ENCODE assay signal across 1 cellular context in the genomic region with DNA sequence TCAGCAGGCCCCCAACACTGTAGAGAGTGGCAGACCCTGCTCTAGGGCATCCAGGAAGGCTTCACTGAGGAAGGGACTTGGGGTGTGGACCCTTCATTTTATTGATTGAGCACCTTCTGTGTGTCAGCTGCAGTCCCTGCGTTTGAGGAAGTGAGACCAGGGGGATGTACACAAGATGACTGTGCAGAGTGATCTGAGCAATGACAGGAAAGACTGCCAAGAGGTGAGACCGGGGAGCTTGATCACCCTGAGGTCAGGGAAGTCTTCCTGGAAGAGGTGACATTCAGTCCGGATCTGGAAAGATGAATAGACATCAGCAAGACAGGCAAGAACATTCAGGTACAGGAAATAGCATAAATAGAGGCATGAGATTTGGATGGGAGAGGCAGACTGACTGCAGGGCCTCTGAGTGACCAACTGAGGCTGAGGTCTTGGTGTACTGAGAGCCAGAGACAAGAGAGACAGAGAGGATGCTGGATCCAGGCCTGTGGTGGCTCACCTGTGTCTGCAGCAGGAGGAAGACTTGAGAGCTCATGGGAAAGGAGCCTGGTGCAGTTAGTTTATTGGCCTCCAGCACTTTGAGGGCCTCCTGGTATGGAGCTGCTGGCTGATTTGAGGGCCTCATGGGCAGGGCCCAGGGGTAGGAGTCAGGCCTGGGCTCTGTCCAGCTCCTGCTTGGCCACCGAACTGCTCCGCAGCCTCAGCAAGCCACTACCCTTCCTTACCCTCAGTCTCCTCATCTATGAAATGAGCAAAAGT.
TF ChIP-seq lines count a peak whose summit lies in the region.

No MANE protein-coding gene starts in this region.

TF ChIP-seq in K562, 482 proteins besides CTCF, POLR2A, EP300 and RAD21 (continued from another document):
- peak in 1 of 2 experiments; percentile 62; a peak in 1 of 4 replicates for TF ChIP-seq RCOR1 (IDR thresholded peaks at IDR 0.05; ENCODE audit: borderline replicate concordance in 1 of 2, low read depth in 2 of 2, low read length in 2 of 2)
- TF ChIP-seq FOXA3 (CRISPR knock-in tag; conservative IDR thresholded peaks at IDR 0.05 in 1 of 2, IDR thresholded peaks at IDR 0.05 in 1 of 2): peak in 1 of 2 experiments; percentile 64; a peak in 1 of 4 replicates
- TF ChIP-seq ZNF699 (CRISPR knock-in tag; IDR thresholded peaks at IDR 0.05; ENCODE audit: insufficient replicate concordance): no peak
- TF ChIP-seq MEIS2 (IDR thresholded peaks at IDR 0.05; ENCODE audit: partially characterized antibody): peak; percentile 74
- TF ChIP-seq, protein P1, sequence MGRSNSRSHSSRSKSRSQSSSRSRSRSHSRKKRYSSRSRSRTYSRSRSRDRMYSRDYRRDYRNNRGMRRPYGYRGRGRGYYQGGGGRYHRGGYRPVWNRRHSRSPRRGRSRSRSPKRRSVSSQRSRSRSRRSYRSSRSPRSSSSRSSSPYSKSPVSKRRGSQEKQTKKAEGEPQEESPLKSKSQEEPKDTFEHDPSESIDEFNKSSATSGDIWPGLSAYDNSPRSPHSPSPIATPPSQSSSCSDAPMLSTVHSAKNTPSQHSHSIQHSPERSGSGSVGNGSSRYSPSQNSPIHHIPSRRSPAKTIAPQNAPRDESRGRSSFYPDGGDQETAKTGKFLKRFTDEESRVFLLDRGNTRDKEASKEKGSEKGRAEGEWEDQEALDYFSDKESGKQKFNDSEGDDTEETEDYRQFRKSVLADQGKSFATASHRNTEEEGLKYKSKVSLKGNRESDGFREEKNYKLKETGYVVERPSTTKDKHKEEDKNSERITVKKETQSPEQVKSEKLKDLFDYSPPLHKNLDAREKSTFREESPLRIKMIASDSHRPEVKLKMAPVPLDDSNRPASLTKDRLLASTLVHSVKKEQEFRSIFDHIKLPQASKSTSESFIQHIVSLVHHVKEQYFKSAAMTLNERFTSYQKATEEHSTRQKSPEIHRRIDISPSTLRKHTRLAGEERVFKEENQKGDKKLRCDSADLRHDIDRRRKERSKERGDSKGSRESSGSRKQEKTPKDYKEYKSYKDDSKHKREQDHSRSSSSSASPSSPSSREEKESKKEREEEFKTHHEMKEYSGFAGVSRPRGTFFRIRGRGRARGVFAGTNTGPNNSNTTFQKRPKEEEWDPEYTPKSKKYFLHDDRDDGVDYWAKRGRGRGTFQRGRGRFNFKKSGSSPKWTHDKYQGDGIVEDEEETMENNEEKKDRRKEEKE (IDR thresholded peaks at IDR 0.05; ENCODE audit: borderline replicate concordance in 1 of 2, control insufficient read depth in 1 of 2, low read depth in 2 of 2, low read length in 1 of 2): no peak
- TF ChIP-seq ZNF436 (CRISPR knock-in tag; IDR thresholded peaks at IDR 0.05): peak; percentile 82
- TF ChIP-seq MAFK (IDR thresholded peaks at IDR 0.05; ENCODE audit: low read length): peak; percentile 38
- no peak for TF ChIP-seq POU5F1 (IDR thresholded peaks at IDR 0.05; ENCODE audit: borderline replicate concordance, low read depth, low read length, partially characterized antibody)
- peak in 1 of 2 experiments; percentile 56; a peak in 1 of 4 replicates for TF ChIP-seq ETV6 (IDR thresholded peaks at IDR 0.05; ENCODE audit: borderline replicate concordance in 1 of 2, low read depth in 2 of 2, low read length in 1 of 2)
- no peak for TF ChIP-seq ETV6 (CRISPR knock-in tag; IDR thresholded peaks at IDR 0.05; ENCODE audit: borderline replicate concordance)
- TF ChIP-seq ARID1B (IDR thresholded peaks at IDR 0.05): 0 out of 2 replicates have a peak, but pooled peaks have one; percentile 29
- peak; percentile 56 for TF ChIP-seq RBM25 (IDR thresholded peaks at IDR 0.05; ENCODE audit: low read depth, low read length, severe bottlenecking)
- peak; percentile 25; the same call in 1 of the 2 replicates for TF ChIP-seq ELF1 (tag; IDR thresholded peaks at IDR 0.05)
- TF ChIP-seq DPF2 (IDR thresholded peaks at IDR 0.05): 0 out of 2 replicates have a peak, but pooled peaks have one; percentile 41
- TF ChIP-seq MAFG (tag; conservative IDR thresholded peaks at IDR 0.05): peak; percentile 28
- TF ChIP-seq CTBP1 (IDR thresholded peaks at IDR 0.05; ENCODE audit: borderline replicate concordance): peak; percentile 61
- TF ChIP-seq, protein P2, sequence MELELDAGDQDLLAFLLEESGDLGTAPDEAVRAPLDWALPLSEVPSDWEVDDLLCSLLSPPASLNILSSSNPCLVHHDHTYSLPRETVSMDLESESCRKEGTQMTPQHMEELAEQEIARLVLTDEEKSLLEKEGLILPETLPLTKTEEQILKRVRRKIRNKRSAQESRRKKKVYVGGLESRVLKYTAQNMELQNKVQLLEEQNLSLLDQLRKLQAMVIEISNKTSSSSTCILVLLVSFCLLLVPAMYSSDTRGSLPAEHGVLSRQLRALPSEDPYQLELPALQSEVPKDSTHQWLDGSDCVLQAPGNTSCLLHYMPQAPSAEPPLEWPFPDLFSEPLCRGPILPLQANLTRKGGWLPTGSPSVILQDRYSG (tag; conservative IDR thresholded peaks at IDR 0.05; ENCODE audit: low read depth): no peak
- TF ChIP-seq, protein P3, sequence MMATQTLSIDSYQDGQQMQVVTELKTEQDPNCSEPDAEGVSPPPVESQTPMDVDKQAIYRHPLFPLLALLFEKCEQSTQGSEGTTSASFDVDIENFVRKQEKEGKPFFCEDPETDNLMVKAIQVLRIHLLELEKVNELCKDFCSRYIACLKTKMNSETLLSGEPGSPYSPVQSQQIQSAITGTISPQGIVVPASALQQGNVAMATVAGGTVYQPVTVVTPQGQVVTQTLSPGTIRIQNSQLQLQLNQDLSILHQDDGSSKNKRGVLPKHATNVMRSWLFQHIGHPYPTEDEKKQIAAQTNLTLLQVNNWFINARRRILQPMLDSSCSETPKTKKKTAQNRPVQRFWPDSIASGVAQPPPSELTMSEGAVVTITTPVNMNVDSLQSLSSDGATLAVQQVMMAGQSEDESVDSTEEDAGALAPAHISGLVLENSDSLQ (IDR thresholded peaks at IDR 0.05): peak; percentile 63
- TF ChIP-seq IFI16 (CRISPR knock-in tag; IDR thresholded peaks at IDR 0.05): no peak
- peak; percentile 81 to 85 for TF ChIP-seq FOXK2 (conservative IDR thresholded peaks at IDR 0.05 in 1 of 2, IDR thresholded peaks at IDR 0.05 in 1 of 2; ENCODE audit: low read depth in 2 of 2)
- TF ChIP-seq CEBPG (CRISPR knock-in tag; IDR thresholded peaks at IDR 0.05): no peak
- TF ChIP-seq CEBPG (tag; conservative IDR thresholded peaks at IDR 0.05 in 1 of 2, IDR thresholded peaks at IDR 0.05 in 1 of 2): no peak
- peak; percentile 86 for TF ChIP-seq NFE2 (IDR thresholded peaks at IDR 0.05; ENCODE audit: low read depth)
- TF ChIP-seq, protein P4, sequence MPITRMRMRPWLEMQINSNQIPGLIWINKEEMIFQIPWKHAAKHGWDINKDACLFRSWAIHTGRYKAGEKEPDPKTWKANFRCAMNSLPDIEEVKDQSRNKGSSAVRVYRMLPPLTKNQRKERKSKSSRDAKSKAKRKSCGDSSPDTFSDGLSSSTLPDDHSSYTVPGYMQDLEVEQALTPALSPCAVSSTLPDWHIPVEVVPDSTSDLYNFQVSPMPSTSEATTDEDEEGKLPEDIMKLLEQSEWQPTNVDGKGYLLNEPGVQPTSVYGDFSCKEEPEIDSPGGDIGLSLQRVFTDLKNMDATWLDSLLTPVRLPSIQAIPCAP (CRISPR knock-in tag; IDR thresholded peaks at IDR 0.05; ENCODE audit: borderline replicate concordance): no peak
- TF ChIP-seq, protein P5, sequence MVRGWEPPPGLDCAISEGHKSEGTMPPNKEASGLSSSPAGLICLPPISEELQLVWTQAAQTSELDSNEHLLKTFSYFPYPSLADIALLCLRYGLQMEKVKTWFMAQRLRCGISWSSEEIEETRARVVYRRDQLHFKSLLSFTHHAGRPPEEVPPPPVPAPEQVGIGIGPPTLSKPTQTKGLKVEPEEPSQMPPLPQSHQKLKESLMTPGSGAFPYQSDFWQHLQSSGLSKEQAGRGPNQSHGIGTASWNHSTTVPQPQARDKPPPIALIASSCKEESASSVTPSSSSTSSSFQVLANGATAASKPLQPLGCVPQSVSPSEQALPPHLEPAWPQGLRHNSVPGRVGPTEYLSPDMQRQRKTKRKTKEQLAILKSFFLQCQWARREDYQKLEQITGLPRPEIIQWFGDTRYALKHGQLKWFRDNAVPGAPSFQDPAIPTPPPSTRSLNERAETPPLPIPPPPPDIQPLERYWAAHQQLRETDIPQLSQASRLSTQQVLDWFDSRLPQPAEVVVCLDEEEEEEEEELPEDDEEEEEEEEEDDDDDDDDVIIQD (CRISPR knock-in tag; IDR thresholded peaks at IDR 0.05): no peak
- TF ChIP-seq, protein P6, sequence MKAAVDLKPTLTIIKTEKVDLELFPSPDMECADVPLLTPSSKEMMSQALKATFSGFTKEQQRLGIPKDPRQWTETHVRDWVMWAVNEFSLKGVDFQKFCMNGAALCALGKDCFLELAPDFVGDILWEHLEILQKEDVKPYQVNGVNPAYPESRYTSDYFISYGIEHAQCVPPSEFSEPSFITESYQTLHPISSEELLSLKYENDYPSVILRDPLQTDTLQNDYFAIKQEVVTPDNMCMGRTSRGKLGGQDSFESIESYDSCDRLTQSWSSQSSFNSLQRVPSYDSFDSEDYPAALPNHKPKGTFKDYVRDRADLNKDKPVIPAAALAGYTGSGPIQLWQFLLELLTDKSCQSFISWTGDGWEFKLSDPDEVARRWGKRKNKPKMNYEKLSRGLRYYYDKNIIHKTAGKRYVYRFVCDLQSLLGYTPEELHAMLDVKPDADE (conservative IDR thresholded peaks at IDR 0.05; ENCODE audit: control insufficient read depth, low read depth, low read length): no peak
- TF ChIP-seq, protein P7, sequence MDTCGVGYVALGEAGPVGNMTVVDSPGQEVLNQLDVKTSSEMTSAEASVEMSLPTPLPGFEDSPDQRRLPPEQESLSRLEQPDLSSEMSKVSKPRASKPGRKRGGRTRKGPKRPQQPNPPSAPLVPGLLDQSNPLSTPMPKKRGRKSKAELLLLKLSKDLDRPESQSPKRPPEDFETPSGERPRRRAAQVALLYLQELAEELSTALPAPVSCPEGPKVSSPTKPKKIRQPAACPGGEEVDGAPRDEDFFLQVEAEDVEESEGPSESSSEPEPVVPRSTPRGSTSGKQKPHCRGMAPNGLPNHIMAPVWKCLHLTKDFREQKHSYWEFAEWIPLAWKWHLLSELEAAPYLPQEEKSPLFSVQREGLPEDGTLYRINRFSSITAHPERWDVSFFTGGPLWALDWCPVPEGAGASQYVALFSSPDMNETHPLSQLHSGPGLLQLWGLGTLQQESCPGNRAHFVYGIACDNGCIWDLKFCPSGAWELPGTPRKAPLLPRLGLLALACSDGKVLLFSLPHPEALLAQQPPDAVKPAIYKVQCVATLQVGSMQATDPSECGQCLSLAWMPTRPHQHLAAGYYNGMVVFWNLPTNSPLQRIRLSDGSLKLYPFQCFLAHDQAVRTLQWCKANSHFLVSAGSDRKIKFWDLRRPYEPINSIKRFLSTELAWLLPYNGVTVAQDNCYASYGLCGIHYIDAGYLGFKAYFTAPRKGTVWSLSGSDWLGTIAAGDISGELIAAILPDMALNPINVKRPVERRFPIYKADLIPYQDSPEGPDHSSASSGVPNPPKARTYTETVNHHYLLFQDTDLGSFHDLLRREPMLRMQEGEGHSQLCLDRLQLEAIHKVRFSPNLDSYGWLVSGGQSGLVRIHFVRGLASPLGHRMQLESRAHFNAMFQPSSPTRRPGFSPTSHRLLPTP (IDR thresholded peaks at IDR 0.05; ENCODE audit: borderline replicate concordance, extremely low read depth, insufficient read length): peak; percentile 47
- TF ChIP-seq HDAC2 (IDR thresholded peaks at IDR 0.05): no peak
- no peak for TF ChIP-seq TGIF2 (CRISPR knock-in tag; IDR thresholded peaks at IDR 0.05)
- no peak for TF ChIP-seq MAZ (CRISPR knock-in tag; conservative IDR thresholded peaks at IDR 0.05 in 1 of 2, IDR thresholded peaks at IDR 0.05 in 1 of 2)
- TF ChIP-seq JUND (IDR thresholded peaks at IDR 0.05; ENCODE audit: borderline replicate concordance, low read depth, low read length): no peak
- peak; percentile 36; the same call in 1 of the 3 replicates for TF ChIP-seq JUND (tag; IDR thresholded peaks at IDR 0.05; ENCODE audit: borderline replicate concordance, low read depth, low read length)
- peak; percentile 20; the same call in 1 of the 2 replicates for TF ChIP-seq ZNF316 (IDR thresholded peaks at IDR 0.05)
- TF ChIP-seq SMARCA5 (IDR thresholded peaks at IDR 0.05): peak; percentile 96
- TF ChIP-seq BCOR (IDR thresholded peaks at IDR 0.05): peak; percentile 86
- TF ChIP-seq DDX20 (tag; IDR thresholded peaks at IDR 0.05; ENCODE audit: low read depth): no peak
- TF ChIP-seq ESRRA (IDR thresholded peaks at IDR 0.05; ENCODE audit: borderline replicate concordance, low read depth): peak; percentile 49; the same call in 1 of the 2 replicates
- no peak for TF ChIP-seq ZNF121 (CRISPR knock-in tag; conservative IDR thresholded peaks at IDR 0.05)
- TF ChIP-seq, protein P8, sequence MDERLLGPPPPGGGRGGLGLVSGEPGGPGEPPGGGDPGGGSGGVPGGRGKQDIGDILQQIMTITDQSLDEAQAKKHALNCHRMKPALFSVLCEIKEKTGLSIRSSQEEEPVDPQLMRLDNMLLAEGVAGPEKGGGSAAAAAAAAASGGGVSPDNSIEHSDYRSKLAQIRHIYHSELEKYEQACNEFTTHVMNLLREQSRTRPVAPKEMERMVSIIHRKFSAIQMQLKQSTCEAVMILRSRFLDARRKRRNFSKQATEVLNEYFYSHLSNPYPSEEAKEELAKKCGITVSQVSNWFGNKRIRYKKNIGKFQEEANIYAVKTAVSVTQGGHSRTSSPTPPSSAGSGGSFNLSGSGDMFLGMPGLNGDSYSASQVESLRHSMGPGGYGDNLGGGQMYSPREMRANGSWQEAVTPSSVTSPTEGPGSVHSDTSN (CRISPR knock-in tag; IDR thresholded peaks at IDR 0.05; ENCODE audit: low read depth): no peak
- TF ChIP-seq, protein P8 (tag; conservative IDR thresholded peaks at IDR 0.05; ENCODE audit: low read depth): peak; percentile 48
- TF ChIP-seq ZFP36 (IDR thresholded peaks at IDR 0.05; ENCODE audit: low read depth, low read length, partially characterized antibody): peak; percentile 100
